In the genomic region with DNA sequence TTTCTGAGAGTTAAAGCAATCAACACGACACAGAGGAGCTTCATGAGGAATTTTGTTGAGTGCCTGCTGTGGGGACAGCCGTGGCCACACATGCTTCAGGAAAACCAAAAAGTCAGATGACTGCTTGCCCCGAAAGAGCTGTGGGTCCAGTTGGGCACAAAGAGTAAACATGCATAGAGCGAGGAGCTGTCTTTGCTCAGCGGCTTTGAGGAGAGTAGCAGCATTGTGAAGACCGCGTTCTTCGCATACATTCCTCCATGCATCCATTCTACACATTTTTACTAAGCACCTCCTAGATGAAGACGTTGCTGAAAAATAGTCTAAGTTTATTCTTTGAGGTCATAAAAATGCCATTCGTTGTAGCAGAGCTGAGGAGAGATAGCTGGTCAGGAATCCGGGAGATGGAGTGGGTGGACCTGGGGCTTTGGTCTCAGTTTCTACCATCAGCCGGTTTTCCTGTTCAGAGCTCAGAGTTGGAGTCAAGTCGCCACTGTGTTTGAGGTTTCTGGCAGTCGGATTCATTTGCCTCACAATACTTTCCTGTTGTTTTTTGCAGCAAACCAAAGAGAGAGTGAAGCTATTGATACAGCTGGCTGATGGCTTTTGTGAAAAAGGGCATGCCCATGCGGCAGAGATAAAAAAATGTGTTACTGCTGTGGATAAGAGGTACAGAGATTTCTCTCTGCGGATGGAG, we compare ENCODE assay signal across 21 cellular contexts.
DNase-seq lines count a peak whose midpoint lies in the region; ATAC-seq, FAIRE-seq and TF ChIP-seq lines count a peak whose summit lies in the region.
"Had no signal": no experiment of that assay in that cellular context is flagged by ENCODE, and none has a peak within 500 bp of the region (broad histone marks: within the 10 kb centered on the region; RNA-seq: fewer than 3 reads in every experiment).

No MANE protein-coding gene starts in this region.

- no peaks in the 10 kb centered on the region for H3K79me2 ChIP-seq in GM23338 (replicated peaks; ENCODE audit: insufficient read depth)

- H3K4me1 Mint-ChIP-seq in GM23338 = peaks cover 32% of the 10 kb centered on the region
- H3K4me1 Mint-ChIP-seq in WTC11 = peaks cover 32% of the 10 kb centered on the region
- no peaks in the 10 kb centered on the region for H3K4me1 Mint-ChIP-seq in progenitor cell of endocrine pancreas (ENCODE audit: low read depth)
- H3K4me1 Mint-ChIP-seq: IgD-negative memory B cell had no signal

- no peaks in the 10 kb centered on the region for H3K9me2 ChIP-seq in GM23338 (ENCODE audit: insufficient read depth)

- H3F3A ChIP-seq in GM23338 (replicated peaks; ENCODE audit: low read depth) = no peaks in the 10 kb centered on the region

- H3K36me3 ChIP-seq in GM23338 (ENCODE audit: insufficient read depth) (peaks cover 33% of the 10 kb centered on the region), mesodermal cell (ENCODE audit: control insufficient read depth, insufficient read depth, low read length) (peaks cover 93% of the 10 kb centered on the region), ovary (no peaks in the 10 kb centered on the region)

- H3K9me3 ChIP-seq in mesodermal cell (ENCODE audit: control insufficient read depth, low read length) (no peaks in the 10 kb centered on the region), ovary (no peaks in the 10 kb centered on the region)
- H3K9me3 ChIP-seq: HAP-1 had no signal

- H3K4me2 ChIP-seq in GM23338 = peak overlapping the region; percentile 36; the same call in 1 of the 2 replicates

- H3K4me3 Mint-ChIP-seq in GM23338 = no peak overlapping the region; the same call in 2 of the 3 replicates
- no peak overlapping the region for H3K4me3 Mint-ChIP-seq in WTC11
- no peak overlapping the region for H3K4me3 Mint-ChIP-seq in progenitor cell of endocrine pancreas (ENCODE audit: low read depth)
- H3K4me3 Mint-ChIP-seq: CD4-positive, alpha-beta T cell; IgD-negative memory B cell had no signal

- peaks cover 12% of the 10 kb centered on the region; the same call in 1 of the 2 replicates for H3K4me1 ChIP-seq in GM23338 (ENCODE audit: insufficient read depth)
- H3K4me1 ChIP-seq in mesodermal cell (ENCODE audit: control insufficient read depth, insufficient read depth, low read length, poor library complexity, severe bottlenecking) = peaks cover 4% of the 10 kb centered on the region
- H3K4me1 ChIP-seq in ovary (ENCODE audit: insufficient read depth) = no peaks in the 10 kb centered on the region
- H3K4me1 ChIP-seq: HAP-1 had no signal

- intact Hi-C loops in ovary (cut with DNase I) = no loop called here

- H3K4me3 ChIP-seq in GM23338 (no peak overlapping the region), mesodermal cell (ENCODE audit: extremely low read depth, insufficient read depth, low read length, poor library complexity, severe bottlenecking) (no peak overlapping the region), ovary (no peak overlapping the region)
- H3K4me3 ChIP-seq: HAP-1 had no signal

- H3K27me3 ChIP-seq in GM23338 (ENCODE audit: insufficient read depth) = no peaks in the 10 kb centered on the region
- no peaks in the 10 kb centered on the region for H3K27me3 ChIP-seq in ovary

- H3K27me3 Mint-ChIP-seq in GM23338 (ENCODE audit: insufficient read depth, low read depth, poor library complexity) = peaks cover 5% of the 10 kb centered on the region
- H3K27me3 Mint-ChIP-seq in WTC11 (ENCODE audit: low read depth) = no peaks in the 10 kb centered on the region
- H3K27me3 Mint-ChIP-seq in progenitor cell of endocrine pancreas = no peaks in the 10 kb centered on the region
- H3K27me3 Mint-ChIP-seq: CD4-positive, alpha-beta T cell; IgD-negative memory B cell had no signal

- CTCF ChIA-PET in WTC11 (lab: Charles Lee) = interaction anchor here (0.8 to 2.2 kb wide), 12 partner anchors 11 to 263 kb away, joined by 3 to 11 read pairs (median 4); no protein-coding TSS in a partner anchor

- no peaks in the 10 kb centered on the region for H3K9me3 Mint-ChIP-seq in GM23338
- H3K9me3 Mint-ChIP-seq in WTC11 = peaks cover 7% of the 10 kb centered on the region
- peaks cover 3% of the 10 kb centered on the region for H3K9me3 Mint-ChIP-seq in progenitor cell of endocrine pancreas (ENCODE audit: low read depth)
- H3K9me3 Mint-ChIP-seq: CD4-positive, alpha-beta T cell; IgD-negative memory B cell had no signal

- H4K20me1 ChIP-seq in GM23338 (replicated peaks; ENCODE audit: insufficient read depth) = no peaks in the 10 kb centered on the region

- H2AFZ ChIP-seq in GM23338 = no peak overlapping the region

- no peak for TF ChIP-seq CTCF in GM23338 (conservative IDR thresholded peaks at IDR 0.05; ENCODE audit: low read depth in 2 of 2)
- TF ChIP-seq CTCF in WTC11 (IDR thresholded peaks at IDR 0.05) = no peak
- TF ChIP-seq CTCF in progenitor cell of endocrine pancreas (IDR thresholded peaks at IDR 0.05; ENCODE audit: unreplicated experiment) = no peak
- no peak for TF ChIP-seq CTCF in ovary (IDR thresholded peaks at IDR 0.05)

- ATAC-seq in GM23338 = peak; percentile 66
- ATAC-seq in WTC11 = peak; percentile 72

- DNase-seq in GM23338 (ENCODE audit: low spot score) (peak; percentile 30), WTC11 (ENCODE audit: low spot score) (no peak), progenitor cell of endocrine pancreas (ENCODE audit: low spot score, unreplicated experiment) (no peak), ovary (no peak), DMS79 (lab: John Stamatoyannopoulos, UW) (no peak), GM12892 (ENCODE audit: insufficient read length) (no peak), LoVo (ENCODE audit: low spot score) (no peak)
- DNase-seq: Calu3; CD4-positive, alpha-beta T cell; DMS79 treated with DMSO at 0.1 percent for 48 hours; MV-4-11; NCI-H1436; NCI-H2081; NCI-H2227 treated with DMSO at 0.1 percent for 48 hours; NCI-H524 treated with DMSO at 0.1 percent for 48 hours; RPMI8226 had no signal

- POLR2A ChIA-PET in WTC11 (lab: Charles Lee) = interaction anchor here (0.6 kb wide), 1 partner anchor 101 kb away, joined by 3 read pairs; no protein-coding TSS in a partner anchor

- TF ChIP-seq POLR2A in ovary (IDR thresholded peaks at IDR 0.05) = no peak
- no peak for TF ChIP-seq POLR2A in GM12892 (IDR thresholded peaks at IDR 0.05; ENCODE audit: low read depth, low read length)

- TF ChIP-seq EP300 in ovary (IDR thresholded peaks at IDR 0.05) = no peak

- WGBS in mesodermal cell (ENCODE audit: insufficient coverage in 2 of 2), 2 experiments = 78 to 79% methylated on average over 9 to 12 of the region's 16 CpGs
- WGBS in ovary, 3 donors = 74 to 79% (median 77%) methylated on average over 16 of the region's 16 CpGs

- no peak for FAIRE-seq in GM12892 (lab: Jason Lieb, UNC)
- FAIRE-seq: A204.1, G401.6 had no signal

- H3K27ac Mint-ChIP-seq in GM23338 = peak overlapping the region; percentile 86
- H3K27ac Mint-ChIP-seq in WTC11 = peak overlapping the region; percentile 74
- H3K27ac Mint-ChIP-seq in progenitor cell of endocrine pancreas = peak overlapping the region; percentile 77
- H3K27ac Mint-ChIP-seq: CD4-positive, alpha-beta T cell; IgD-negative memory B cell had no signal

- H3K27ac ChIP-seq in GM23338 (ENCODE audit: low read depth) = peak overlapping the region; percentile 72; the same call in 1 of the 2 replicates
- H3K27ac ChIP-seq in mesodermal cell (ENCODE audit: low read depth, low read length, severe bottlenecking) = peak overlapping the region; percentile 29
- no peak overlapping the region for H3K27ac ChIP-seq in ovary

- peaks cover 55% of the 10 kb centered on the region for H3K36me3 Mint-ChIP-seq in GM23338 (ENCODE audit: low read depth)
- H3K36me3 Mint-ChIP-seq in WTC11 = peaks cover 47% of the 10 kb centered on the region
- peaks cover 43% of the 10 kb centered on the region for H3K36me3 Mint-ChIP-seq in progenitor cell of endocrine pancreas (ENCODE audit: insufficient read depth)

TF ChIP-seq in GM23338, 12 proteins besides CTCF, POLR2A, EP300 and RAD21 (continues in another document):
- no peak for TF ChIP-seq ZNF114 (CRISPR knock-in tag; IDR thresholded peaks at IDR 0.05)
- TF ChIP-seq, protein P1, sequence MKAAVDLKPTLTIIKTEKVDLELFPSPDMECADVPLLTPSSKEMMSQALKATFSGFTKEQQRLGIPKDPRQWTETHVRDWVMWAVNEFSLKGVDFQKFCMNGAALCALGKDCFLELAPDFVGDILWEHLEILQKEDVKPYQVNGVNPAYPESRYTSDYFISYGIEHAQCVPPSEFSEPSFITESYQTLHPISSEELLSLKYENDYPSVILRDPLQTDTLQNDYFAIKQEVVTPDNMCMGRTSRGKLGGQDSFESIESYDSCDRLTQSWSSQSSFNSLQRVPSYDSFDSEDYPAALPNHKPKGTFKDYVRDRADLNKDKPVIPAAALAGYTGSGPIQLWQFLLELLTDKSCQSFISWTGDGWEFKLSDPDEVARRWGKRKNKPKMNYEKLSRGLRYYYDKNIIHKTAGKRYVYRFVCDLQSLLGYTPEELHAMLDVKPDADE (IDR thresholded peaks at IDR 0.05) = no peak

TF ChIP-seq in WTC11, 78 proteins besides CTCF, POLR2A, EP300 and RAD21:
- TF ChIP-seq NFATC4 (CRISPR knock-in tag; IDR thresholded peaks at IDR 0.05) = no peak

Comparison
In these comparisons a context has a peak if more than half of its experiments do, and no peak if none do; other contexts are left out.
1. H3K27ac ChIP-seq: peak in GM23338 (single experiment) and mesodermal cell (single experiment); none in ovary (0 of 2).
2. Peak in every context shown above with its lines, with median percentiles within 50 percentile points of each other: H3K27ac Mint-ChIP-seq.